In the genomic region with DNA sequence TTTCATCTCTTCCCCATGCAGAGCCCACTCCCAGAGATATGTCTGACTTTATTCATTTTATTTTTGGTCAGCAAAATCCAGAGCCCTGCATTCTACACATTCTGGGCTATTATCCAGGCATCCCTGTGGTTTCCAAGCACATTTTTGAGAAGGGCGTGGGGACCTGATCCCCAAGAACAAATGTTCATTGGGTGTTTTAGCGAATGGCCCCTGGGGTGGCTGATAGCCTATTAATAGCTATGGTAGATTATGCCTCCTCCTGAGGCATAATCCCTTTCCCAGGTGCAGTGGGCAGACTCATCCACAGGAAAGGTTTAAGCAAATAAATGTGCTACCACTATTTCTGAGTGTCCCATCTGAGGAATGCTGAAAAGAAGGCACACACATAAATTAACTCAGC, we compare ENCODE assay signal across 17 cellular contexts.
DNase-seq lines count a peak whose midpoint lies in the region; ATAC-seq, FAIRE-seq and TF ChIP-seq lines count a peak whose summit lies in the region.
"Had no signal": no experiment of that assay in that cellular context is flagged by ENCODE, and none has a peak within 500 bp of the region (broad histone marks: within the 10 kb centered on the region; RNA-seq: fewer than 3 reads in every experiment).

No MANE protein-coding gene starts in this region.

- H3K4me3 ChIP-seq in brain microvascular endothelial cell (ENCODE audit: low read depth, low read length), result no peak overlapping the region
- H3K4me3 ChIP-seq in lower lobe of right lung, result no peak overlapping the region
- H3K4me3 ChIP-seq in small intestine (ENCODE audit: low read depth in 1 of 2, low read length in 2 of 2), result no peak overlapping the region
- H3K4me3 ChIP-seq: esophagus muscularis mucosa, prostate gland had no signal

- in situ Hi-C loops in brain microvascular endothelial cell (cut with HindIII; ENCODE audit: low pct_ligation_motif_present, low sequenced_read_pairs), result no loop called here

- H3K4me1 ChIP-seq in lower lobe of right lung (no peaks in the 10 kb centered on the region), small intestine (ENCODE audit: control insufficient read depth in 2 of 2, insufficient read depth in 1 of 2, low read depth in 1 of 2, low read length in 1 of 2) (no peaks in the 10 kb centered on the region)
- H3K4me1 ChIP-seq: BE2C, prostate gland had no signal

- no peaks in the 10 kb centered on the region for H3K9me3 ChIP-seq in lower lobe of right lung
- no peaks in the 10 kb centered on the region for H3K9me3 ChIP-seq in small intestine (ENCODE audit: control insufficient read depth, low read depth)
- H3K9me3 ChIP-seq: BE2C, esophagus muscularis mucosa, prostate gland had no signal

- H3K36me3 ChIP-seq in brain microvascular endothelial cell (replicated peaks) (no peaks in the 10 kb centered on the region), lower lobe of right lung (no peaks in the 10 kb centered on the region), small intestine (ENCODE audit: control insufficient read depth in 2 of 2, insufficient read depth in 2 of 2, low read length in 2 of 2) (no peaks in the 10 kb centered on the region)
- H3K36me3 ChIP-seq: BE2C, esophagus muscularis mucosa, prostate gland had no signal

- intact Hi-C loops in lower lobe of right lung (cut with DNase I), result no loop called here

- 64 to 76% (median 73%) methylated on average over 2 of the region's 2 CpGs for WGBS in small intestine, 3 donors

- H3K27me3 ChIP-seq in brain microvascular endothelial cell (replicated peaks) (no peaks in the 10 kb centered on the region), lower lobe of right lung (ENCODE audit: low read depth) (no peaks in the 10 kb centered on the region), small intestine (ENCODE audit: control insufficient read depth in 2 of 2, insufficient read depth in 2 of 2, low read length in 2 of 2) (no peaks in the 10 kb centered on the region)
- H3K27me3 ChIP-seq: BE2C, esophagus muscularis mucosa had no signal

- FAIRE-seq in small intestine (lab: Jason Lieb, UNC), result no peak
- FAIRE-seq: GM12891 had no signal

- peak; percentile 80 for DNase-seq in AG20443 (ENCODE audit: low spot score)
- peak; percentile 91 for DNase-seq in M059J (ENCODE audit: low read depth)
- peak; percentile 50 for DNase-seq in brain microvascular endothelial cell
- no peak for DNase-seq in lower lobe of right lung
- no peak for DNase-seq in NCI-H2171 (lab: John Stamatoyannopoulos, UW)
- DNase-seq in activated T-cell treated with anti-CD3 and anti-CD28 coated beads for 4 hours, result no peak
- DNase-seq in germinal center (ENCODE audit: low spot score), result no peak
- no peak for DNase-seq in small intestine
- DNase-seq: activated CD8-positive, alpha-beta T cell treated with anti-CD3 and anti-CD28 coated beads for 36 hours; BE2C; DMS53; kidney glomerular epithelial cell; MV-4-11; stimulated activated naive CD4-positive, alpha-beta T cell had no signal

- peak; percentile 12 to 55 for ATAC-seq in lower lobe of right lung
- ATAC-seq: activated CD8-positive, alpha-beta T cell treated with anti-CD3 and anti-CD28 coated beads for 36 hours had no signal

- H3K27ac ChIP-seq in brain microvascular endothelial cell (no peak overlapping the region), lower lobe of right lung (no peak overlapping the region), small intestine (ENCODE audit: low read depth in 1 of 2, low read length in 1 of 2) (no peak overlapping the region)
- H3K27ac ChIP-seq: esophagus muscularis mucosa, prostate gland had no signal

- TF ChIP-seq CTCF in brain microvascular endothelial cell (IDR thresholded peaks at IDR 0.05; ENCODE audit: low read depth, low read length, missing control alignments) (no peak), lower lobe of right lung (IDR thresholded peaks at IDR 0.05) (no peak)

Comparison
In these comparisons a context has a peak if more than half of its experiments do, and no peak if none do; other contexts are left out.
1. DNase-seq: peak in AG20443 (single experiment), M059J (single experiment) and brain microvascular endothelial cell (single experiment); none in lower lobe of right lung (single experiment), NCI-H2171 (single experiment), activated T-cell treated with anti-CD3 and anti-CD28 coated beads for 4 hours (single experiment), germinal center (single experiment) and small intestine (single experiment).